In the genomic region with DNA sequence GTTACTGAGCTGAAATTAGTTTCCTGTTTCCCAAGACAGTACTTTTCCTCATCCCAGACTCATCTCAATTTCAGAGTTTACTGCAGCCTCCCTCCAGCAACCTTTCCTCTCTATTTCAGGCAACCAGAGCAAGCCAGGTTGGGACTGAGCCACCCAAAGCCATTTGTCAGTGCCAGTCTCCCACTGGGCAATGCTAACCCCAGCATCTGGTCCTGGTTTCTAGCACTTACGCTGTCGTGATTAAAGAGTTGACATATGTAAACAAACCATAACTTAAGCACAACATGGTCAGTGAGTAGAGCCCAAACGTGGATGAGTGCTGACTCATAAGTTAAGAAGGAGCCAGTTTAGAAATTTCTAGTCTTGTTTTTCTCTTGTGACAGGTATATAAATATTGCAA, we compare ENCODE assay signal across 11 cellular contexts.
DNase-seq lines count a peak whose midpoint lies in the region; ATAC-seq, FAIRE-seq and TF ChIP-seq lines count a peak whose summit lies in the region.
"Had no signal": no experiment of that assay in that cellular context is flagged by ENCODE, and none has a peak within 500 bp of the region (broad histone marks: within the 10 kb centered on the region; RNA-seq: fewer than 3 reads in every experiment).

No MANE protein-coding gene starts in this region.

- H3K27me3 ChIP-seq in astrocyte (ENCODE audit: insufficient read depth, low read length): no peaks in the 10 kb centered on the region

- peaks cover 5% of the 10 kb centered on the region for H3K9me3 Mint-ChIP-seq in astrocyte (ENCODE audit: unreplicated experiment)
- H3K9me3 Mint-ChIP-seq: GM23338 had no signal

- CTCF ChIA-PET in AG04449 (lab: Yijun Ruan, JAX): interaction anchor here (1.4 to 2.0 kb wide), 2 partner anchors 20 to 270 kb away, joined by 6 read pairs; no protein-coding TSS in a partner anchor

- no peak for ATAC-seq in GM19463 (IDR thresholded peaks at IDR 0.05; ENCODE audit: unreplicated experiment)
- ATAC-seq: GM23338 had no signal

- no peaks in the 10 kb centered on the region for H3K27me3 Mint-ChIP-seq in astrocyte (ENCODE audit: low read depth, unreplicated experiment)

- TF ChIP-seq CTCF in AG04449 (IDR thresholded peaks at IDR 0.05; ENCODE audit: insufficient read depth, low read length, missing control alignments): no peak
- no peak for TF ChIP-seq CTCF in astrocyte (IDR thresholded peaks at IDR 0.05; ENCODE audit: insufficient read depth, low read depth, low read length)

- no peak overlapping the region for H3K9ac ChIP-seq in astrocyte (ENCODE audit: low read length)

- H3K9me3 ChIP-seq in astrocyte (ENCODE audit: insufficient read depth, low read depth, low read length): no peaks in the 10 kb centered on the region

- H3K4me3 ChIP-seq in AG04449 (ENCODE audit: low read depth, low read length) (no peak overlapping the region), astrocyte (ENCODE audit: insufficient read depth, low read depth, low read length) (no peak overlapping the region)
- H3K4me3 ChIP-seq: GM23338 had no signal

- H3K79me2 ChIP-seq in astrocyte (ENCODE audit: insufficient read depth, low read length): no peaks in the 10 kb centered on the region

- no peaks in the 10 kb centered on the region for H3K36me3 Mint-ChIP-seq in astrocyte (ENCODE audit: low read depth, unreplicated experiment)
- H3K36me3 Mint-ChIP-seq: CD14-positive monocyte had no signal

- H4K20me1 ChIP-seq in astrocyte (ENCODE audit: insufficient read depth, low read length): no peaks in the 10 kb centered on the region

- peaks cover 5% of the 10 kb centered on the region for H3K4me1 ChIP-seq in astrocyte (ENCODE audit: insufficient read depth, low read length)

- peak; percentile 70 for DNase-seq in AG04449 (ENCODE audit: low read depth, low spot score)
- peak; percentile 91 for DNase-seq in HCEC 1CT
- DNase-seq in astrocyte (ENCODE audit: low read depth): peak; percentile 93
- DNase-seq in iris pigment epithelial cell (ENCODE audit: low read depth): peak; percentile 86
- no peak for DNase-seq in activated CD4-positive, CD25-positive, alpha-beta regulatory T cell treated with anti-CD3 and anti-CD28 coated beads, Interleukin-2, amount 50 U/mL, for 72 hours
- no peak for DNase-seq in NCI-H748 (lab: John Stamatoyannopoulos, UW; ENCODE audit: unreplicated experiment)
- no peak for DNase-seq in NCI-H146 treated with DMSO at 0.1 percent for 48 hours (lab: John Stamatoyannopoulos, UW; ENCODE audit: unreplicated experiment)
- DNase-seq: NCI-H1694 treated with DMSO at 0.1 percent for 48 hours had no signal

- no peak overlapping the region for H3K4me3 Mint-ChIP-seq in astrocyte (ENCODE audit: unreplicated experiment)
- H3K4me3 Mint-ChIP-seq: CD14-positive monocyte, GM23338 had no signal

- H3K4me1 Mint-ChIP-seq in astrocyte (ENCODE audit: low read depth, unreplicated experiment): no peaks in the 10 kb centered on the region
- H3K4me1 Mint-ChIP-seq: GM23338 had no signal

- no peak overlapping the region for H2AFZ ChIP-seq in astrocyte (ENCODE audit: low read depth, low read length)
- H2AFZ ChIP-seq: GM23338 had no signal

- no peaks in the 10 kb centered on the region for H3K36me3 ChIP-seq in astrocyte (ENCODE audit: insufficient read depth, low read length)

- FAIRE-seq in astrocyte (lab: Jason Lieb, UNC): peak; percentile 73

- POLR2A ChIA-PET in AG04449 (lab: Yijun Ruan, JAX): interaction anchor here (0.6 kb wide), 1 partner anchor 140 kb away, joined by 4 read pairs; no protein-coding TSS in a partner anchor

- no peak overlapping the region for H3K27ac ChIP-seq in astrocyte (ENCODE audit: low read depth, low read length)

- H3K4me2 ChIP-seq in astrocyte (ENCODE audit: low read length): peak overlapping the region; percentile 15
- H3K4me2 ChIP-seq: GM23338 had no signal

- H3K27ac Mint-ChIP-seq in astrocyte (ENCODE audit: unreplicated experiment): no peak overlapping the region
- H3K27ac Mint-ChIP-seq: CD14-positive monocyte, GM23338 had no signal

Comparison
In these comparisons a context has a peak if more than half of its experiments do, and no peak if none do; other contexts are left out.
1. DNase-seq: peak in AG04449 (single experiment), HCEC 1CT (single experiment), astrocyte (single experiment) and iris pigment epithelial cell (single experiment); none in activated CD4-positive, CD25-positive, alpha-beta regulatory T cell treated with anti-CD3 and anti-CD28 coated beads, Interleukin-2, amount 50 U/mL, for 72 hours (single experiment), NCI-H748 (single experiment) and NCI-H146 treated with DMSO at 0.1 percent for 48 hours (single experiment).